24 cellular contexts compared by ENCODE assay signal in genomic region chr1:219806642-219807041, GRCh38.
"Had no signal": no experiment of that assay in that cellular context is flagged by ENCODE, and none has a peak within 500 bp of the region (broad histone marks: within the 10 kb centered on the region; RNA-seq: fewer than 3 reads in every experiment).

No MANE protein-coding gene starts in this region.

- H3K9me3 ChIP-seq: mucosa of descending colon, neutrophil, pancreas, right lobe of liver, stomach, testis, upper lobe of left lung had no signal

- DNase-seq: activated CD4-positive, alpha-beta T cell treated with anti-CD3 and anti-CD28 coated beads, Interleukin-2, amount 10 ng/mL, durations not matched to agents 7 days and 5 days; activated CD8-positive, alpha-beta memory T cell treated with anti-CD3 and anti-CD28 coated beads, Interleukin-2, amount 50 U/mL, for 4 hours; activated effector memory CD4-positive, alpha-beta T cell treated with Interleukin-2 at 50 U/mL for 16 hours; activated naive CD4-positive, alpha-beta T cell treated with anti-CD3 and anti-CD28 coated beads, Interleukin-2, amount 10 ng/mL, durations not matched to agents 7 days and 5 days; activated T-cell treated with anti-CD3 and anti-CD28 coated beads, Interleukin-2, amount 50 U/mL, for 48 hours; aorta; effector CD8-positive, alpha-beta T cell; foreskin fibroblast; mucosa of descending colon; naive thymus-derived CD4-positive, alpha-beta T cell; pancreas; right lobe of liver; small intestine; stimulated activated CD4-positive, alpha-beta T cell treated with anti-CD3 and anti-CD28 coated beads, Interleukin-4, amount 100 ng/mL, for 1 hour; stomach; T-helper 9 cell; testis; upper lobe of left lung had no signal

- H3K4me3 Mint-ChIP-seq: activated CD4-positive, alpha-beta T cell treated with anti-CD3 and anti-CD28 coated beads, Interleukin-2, amount 10 ng/mL, durations not matched to agents 7 days and 5 days; activated naive CD4-positive, alpha-beta T cell treated with anti-CD3 and anti-CD28 coated beads, Interleukin-2, amount 10 ng/mL, durations not matched to agents 7 days and 5 days; dendritic cell treated with granulocyte-macrophage colony-stimulating factor and Interleukin-4, amounts not matched to agents 40 ng/mL and 50 ng/mL, for 4 days; memory B cell; naive thymus-derived CD4-positive, alpha-beta T cell had no signal

- H3K36me3 Mint-ChIP-seq: activated naive CD4-positive, alpha-beta T cell treated with anti-CD3 and anti-CD28 coated beads, Interleukin-2, amount 10 ng/mL, durations not matched to agents 7 days and 5 days; memory B cell; naive thymus-derived CD4-positive, alpha-beta T cell had no signal

- H3K27ac Mint-ChIP-seq: activated CD4-positive, alpha-beta T cell treated with anti-CD3 and anti-CD28 coated beads, Interleukin-2, amount 10 ng/mL, durations not matched to agents 7 days and 5 days; activated naive CD4-positive, alpha-beta T cell treated with anti-CD3 and anti-CD28 coated beads, Interleukin-2, amount 10 ng/mL, durations not matched to agents 7 days and 5 days; dendritic cell treated with granulocyte-macrophage colony-stimulating factor and Interleukin-4, amounts not matched to agents 40 ng/mL and 50 ng/mL, for 4 days; memory B cell; naive thymus-derived CD4-positive, alpha-beta T cell had no signal

- H3K79me2 ChIP-seq: hepatocyte had no signal

- H3K27me3 Mint-ChIP-seq: activated CD4-positive, alpha-beta T cell treated with anti-CD3 and anti-CD28 coated beads, Interleukin-2, amount 10 ng/mL, durations not matched to agents 7 days and 5 days; activated naive CD4-positive, alpha-beta T cell treated with anti-CD3 and anti-CD28 coated beads, Interleukin-2, amount 10 ng/mL, durations not matched to agents 7 days and 5 days had no signal

- H3K27me3 ChIP-seq: neutrophil, pancreas, right lobe of liver, testis, upper lobe of left lung had no signal

- H3K9me3 Mint-ChIP-seq: activated CD4-positive, alpha-beta T cell treated with anti-CD3 and anti-CD28 coated beads, Interleukin-2, amount 10 ng/mL, durations not matched to agents 7 days and 5 days; activated naive CD4-positive, alpha-beta T cell treated with anti-CD3 and anti-CD28 coated beads, Interleukin-2, amount 10 ng/mL, durations not matched to agents 7 days and 5 days; dendritic cell treated with granulocyte-macrophage colony-stimulating factor and Interleukin-4, amounts not matched to agents 40 ng/mL and 50 ng/mL, for 4 days; memory B cell had no signal

- H3K4me1 ChIP-seq: pancreas, right lobe of liver, stomach, testis, upper lobe of left lung had no signal

- ATAC-seq: activated CD4-positive, CD25-positive, alpha-beta regulatory T cell treated with anti-CD3 and anti-CD28 coated beads, Interleukin-2, amount 50 U/mL, for 24 hours; esophagus mucosa; mucosa of descending colon; naive thymus-derived CD4-positive, alpha-beta T cell; pancreas; right lobe of liver had no signal

- H3K4me2 ChIP-seq: hepatocyte had no signal

- H2AFZ ChIP-seq: hepatocyte had no signal

- H3K36me3 ChIP-seq: neutrophil, pancreas, right lobe of liver, stomach, upper lobe of left lung had no signal

- H3K4me3 ChIP-seq: hepatocyte, mucosa of descending colon, pancreas, right lobe of liver, stomach, testis, upper lobe of left lung had no signal

- H3K27ac ChIP-seq: hepatocyte, neutrophil, pancreas, right lobe of liver, stomach, testis, upper lobe of left lung had no signal

- H3K4me1 Mint-ChIP-seq: activated CD4-positive, alpha-beta T cell treated with anti-CD3 and anti-CD28 coated beads, Interleukin-2, amount 10 ng/mL, durations not matched to agents 7 days and 5 days; activated naive CD4-positive, alpha-beta T cell treated with anti-CD3 and anti-CD28 coated beads, Interleukin-2, amount 10 ng/mL, durations not matched to agents 7 days and 5 days; memory B cell; naive thymus-derived CD4-positive, alpha-beta T cell had no signal
